Comparison of ENCODE assay signal across 1 cellular context in the genomic region with DNA sequence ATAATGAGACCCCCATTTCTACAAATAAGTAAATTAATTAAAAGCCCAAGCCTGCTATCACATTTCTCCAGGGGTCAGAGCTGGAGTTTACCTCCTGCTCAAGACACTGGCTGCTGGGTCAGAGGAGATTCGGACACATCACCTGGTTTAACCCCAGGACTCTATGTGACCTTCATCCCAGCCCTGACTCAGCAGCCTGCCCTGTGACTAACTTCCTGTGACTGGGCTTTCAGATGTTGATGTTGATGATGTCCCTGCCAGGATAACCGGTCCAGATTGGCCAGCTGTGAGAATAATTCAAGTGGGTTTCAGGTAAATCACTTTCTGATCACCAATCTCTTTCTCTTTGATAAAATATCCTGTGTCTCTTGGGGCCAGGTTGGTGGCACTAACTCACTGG.
TF ChIP-seq lines count a peak whose summit lies in the region.

No MANE protein-coding gene starts in this region.

TF ChIP-seq in GM23338, 12 proteins besides CTCF, POLR2A, EP300 and RAD21 (continued from another document):
- TF ChIP-seq, protein P1, sequence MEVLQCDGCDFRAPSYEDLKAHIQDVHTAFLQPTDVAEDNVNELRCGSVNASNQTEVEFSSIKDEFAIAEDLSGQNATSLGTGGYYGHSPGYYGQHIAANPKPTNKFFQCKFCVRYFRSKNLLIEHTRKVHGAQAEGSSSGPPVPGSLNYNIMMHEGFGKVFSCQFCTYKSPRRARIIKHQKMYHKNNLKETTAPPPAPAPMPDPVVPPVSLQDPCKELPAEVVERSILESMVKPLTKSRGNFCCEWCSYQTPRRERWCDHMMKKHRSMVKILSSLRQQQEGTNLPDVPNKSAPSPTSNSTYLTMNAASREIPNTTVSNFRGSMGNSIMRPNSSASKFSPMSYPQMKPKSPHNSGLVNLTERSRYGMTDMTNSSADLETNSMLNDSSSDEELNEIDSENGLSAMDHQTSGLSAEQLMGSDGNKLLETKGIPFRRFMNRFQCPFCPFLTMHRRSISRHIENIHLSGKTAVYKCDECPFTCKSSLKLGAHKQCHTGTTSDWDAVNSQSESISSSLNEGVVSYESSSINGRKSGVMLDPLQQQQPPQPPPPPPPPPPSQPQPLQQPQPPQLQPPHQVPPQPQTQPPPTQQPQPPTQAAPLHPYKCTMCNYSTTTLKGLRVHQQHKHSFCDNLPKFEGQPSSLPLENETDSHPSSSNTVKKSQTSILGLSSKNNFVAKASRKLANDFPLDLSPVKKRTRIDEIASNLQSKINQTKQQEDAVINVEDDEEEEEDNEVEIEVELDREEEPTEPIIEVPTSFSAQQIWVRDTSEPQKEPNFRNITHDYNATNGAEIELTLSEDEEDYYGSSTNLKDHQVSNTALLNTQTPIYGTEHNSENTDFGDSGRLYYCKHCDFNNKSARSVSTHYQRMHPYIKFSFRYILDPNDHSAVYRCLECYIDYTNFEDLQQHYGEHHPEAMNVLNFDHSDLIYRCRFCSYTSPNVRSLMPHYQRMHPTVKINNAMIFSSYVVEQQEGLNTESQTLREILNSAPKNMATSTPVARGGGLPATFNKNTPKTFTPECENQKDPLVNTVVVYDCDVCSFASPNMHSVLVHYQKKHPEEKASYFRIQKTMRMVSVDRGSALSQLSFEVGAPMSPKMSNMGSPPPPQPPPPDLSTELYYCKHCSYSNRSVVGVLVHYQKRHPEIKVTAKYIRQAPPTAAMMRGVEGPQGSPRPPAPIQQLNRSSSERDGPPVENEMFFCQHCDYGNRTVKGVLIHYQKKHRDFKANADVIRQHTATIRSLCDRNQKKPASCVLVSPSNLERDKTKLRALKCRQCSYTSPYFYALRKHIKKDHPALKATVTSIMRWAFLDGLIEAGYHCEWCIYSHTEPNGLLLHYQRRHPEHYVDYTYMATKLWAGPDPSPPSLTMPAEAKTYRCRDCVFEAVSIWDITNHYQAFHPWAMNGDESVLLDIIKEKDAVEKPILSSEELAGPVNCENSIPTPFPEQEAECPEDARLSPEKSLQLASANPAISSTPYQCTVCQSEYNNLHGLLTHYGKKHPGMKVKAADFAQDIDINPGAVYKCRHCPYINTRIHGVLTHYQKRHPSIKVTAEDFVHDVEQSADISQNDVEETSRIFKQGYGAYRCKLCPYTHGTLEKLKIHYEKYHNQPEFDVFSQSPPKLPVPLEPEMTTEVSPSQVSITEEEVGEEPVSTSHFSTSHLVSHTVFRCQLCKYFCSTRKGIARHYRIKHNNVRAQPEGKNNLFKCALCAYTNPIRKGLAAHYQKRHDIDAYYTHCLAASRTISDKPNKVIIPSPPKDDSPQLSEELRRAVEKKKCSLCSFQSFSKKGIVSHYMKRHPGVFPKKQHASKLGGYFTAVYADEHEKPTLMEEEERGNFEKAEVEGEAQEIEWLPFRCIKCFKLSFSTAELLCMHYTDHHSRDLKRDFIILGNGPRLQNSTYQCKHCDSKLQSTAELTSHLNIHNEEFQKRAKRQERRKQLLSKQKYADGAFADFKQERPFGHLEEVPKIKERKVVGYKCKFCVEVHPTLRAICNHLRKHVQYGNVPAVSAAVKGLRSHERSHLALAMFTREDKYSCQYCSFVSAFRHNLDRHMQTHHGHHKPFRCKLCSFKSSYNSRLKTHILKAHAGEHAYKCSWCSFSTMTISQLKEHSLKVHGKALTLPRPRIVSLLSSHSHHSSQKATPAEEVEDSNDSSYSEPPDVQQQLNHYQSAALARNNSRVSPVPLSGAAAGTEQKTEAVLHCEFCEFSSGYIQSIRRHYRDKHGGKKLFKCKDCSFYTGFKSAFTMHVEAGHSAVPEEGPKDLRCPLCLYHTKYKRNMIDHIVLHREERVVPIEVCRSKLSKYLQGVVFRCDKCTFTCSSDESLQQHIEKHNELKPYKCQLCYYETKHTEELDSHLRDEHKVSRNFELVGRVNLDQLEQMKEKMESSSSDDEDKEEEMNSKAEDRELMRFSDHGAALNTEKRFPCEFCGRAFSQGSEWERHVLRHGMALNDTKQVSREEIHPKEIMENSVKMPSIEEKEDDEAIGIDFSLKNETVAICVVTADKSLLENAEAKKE (CRISPR knock-in tag; IDR thresholded peaks at IDR 0.05), result no peak
